In the genomic region with DNA sequence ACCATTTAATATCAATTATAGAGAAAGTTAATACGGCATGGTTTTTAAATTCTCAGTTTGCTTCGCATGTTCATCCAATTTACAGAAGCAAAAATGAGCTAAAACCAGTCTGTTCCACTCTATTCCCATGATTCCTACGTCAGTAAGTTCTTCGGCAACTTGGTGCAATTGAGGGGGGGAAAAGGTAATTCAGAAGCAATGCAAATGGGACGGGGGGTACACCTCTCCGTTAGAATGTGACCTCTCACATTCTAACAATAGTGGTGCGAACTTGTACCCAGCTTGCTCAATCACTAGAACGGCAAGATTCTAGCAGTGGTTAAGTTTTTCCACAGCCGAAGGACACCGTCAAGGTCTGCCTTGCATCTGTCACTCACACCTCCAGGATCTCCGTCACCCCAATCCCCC, we compare ENCODE assay signal across 8 cellular contexts. TPM values are rescaled to one million over a fixed set of nuclear protein-coding genes. Genes with fewer than 3 reads are reported as not detected.
DNase-seq lines count a peak whose midpoint lies in the region; ATAC-seq and TF ChIP-seq lines count a peak whose summit lies in the region.

No MANE protein-coding gene starts in this region.

- BruUV-seq in Caco-2 (replicated peaks; lab: Mats Ljungman, UMichigan): no TSS peak

- peak overlapping the region; percentile 75 to 83 for H3K9ac ChIP-seq in stomach smooth muscle (ENCODE audit: low read length in 2 of 2)

- H3K4me1 ChIP-seq in Caco-2 (0 out of 2 replicates have a peak, but pooled peaks cover 5% of the 10 kb centered on the region), stomach smooth muscle (ENCODE audit: control insufficient read depth, insufficient read depth, low read length) (peaks cover 10% of the 10 kb centered on the region)

- in situ Hi-C loops in astrocyte of the cerebellum (cut with HindIII; ENCODE audit: low sequenced_read_pairs): no loop called here

- H3K4me3 ChIP-seq in Caco-2 (ENCODE audit: low read depth, low read length) (peak overlapping the region; percentile 46), astrocyte of the cerebellum (ENCODE audit: low read depth, low read length) (peak overlapping the region; percentile 64), stomach smooth muscle (ENCODE audit: low read length in 2 of 2) (peak overlapping the region; percentile 90 to 92)

- no peak overlapping the region for H3K27ac ChIP-seq in stomach smooth muscle (ENCODE audit: low read length)

- H3K9me3 ChIP-seq in Caco-2 (no peaks in the 10 kb centered on the region), stomach smooth muscle (ENCODE audit: control insufficient read depth in 2 of 2, low read length in 2 of 2) (no peaks in the 10 kb centered on the region)

- H3K4me3 Mint-ChIP-seq in Caco-2 (ENCODE audit: unreplicated experiment) (peak overlapping the region; percentile 86), immature natural killer cell (peak overlapping the region; percentile 87 to 93 (median 90))

- H3K4me1 Mint-ChIP-seq in Caco-2 (ENCODE audit: low read depth, unreplicated experiment) (peaks cover 9% of the 10 kb centered on the region), immature natural killer cell (peaks cover 19 to 26% of the 10 kb centered on the region in 2 donors)

- DNase-seq in Caco-2 (no peak), KG1 (lab: John Stamatoyannopoulos, UW) (peak; percentile 60), astrocyte of the cerebellum (ENCODE audit: low read depth) (no peak), immature natural killer cell (no peak), NCI-H2171 (lab: John Stamatoyannopoulos, UW) (no peak), DMS79 treated with DMSO at 0.1 percent for 48 hours (lab: John Stamatoyannopoulos, UW) (no peak)

- CTCF ChIA-PET in Caco-2 (lab: Charles Lee): interaction anchor here (0.5 to 1.4 kb wide), 3 partner anchors 26 to 495 kb away, joined by 3 to 4 read pairs (median 3); a partner anchor contains a TSS

- TF ChIP-seq CTCF in Caco-2 (IDR thresholded peaks at IDR 0.05; ENCODE audit: insufficient read depth in 1 of 2, low read depth in 1 of 2, low read length in 1 of 2, severe bottlenecking in 1 of 2, unreplicated experiment in 1 of 2) (no peak), astrocyte of the cerebellum (IDR thresholded peaks at IDR 0.05; ENCODE audit: low read depth, low read length, missing control alignments) (no peak)

- ATAC-seq in HG02870 (IDR thresholded peaks at IDR 0.05; ENCODE audit: unreplicated experiment): no peak

- POLR2A ChIA-PET in Caco-2 (lab: Charles Lee): interaction anchor here (1.3 to 1.4 kb wide), 2 partner anchors 26 to 28 kb away, joined by 4 to 5 read pairs; a partner anchor contains a TSS

- H3K9me3 Mint-ChIP-seq in Caco-2 (ENCODE audit: unreplicated experiment) (no peaks in the 10 kb centered on the region), immature natural killer cell (no peaks in the 10 kb centered on the region)

- H3K36me3 Mint-ChIP-seq in Caco-2 (ENCODE audit: insufficient read depth, unreplicated experiment): no peaks in the 10 kb centered on the region
- H3K36me3 Mint-ChIP-seq in immature natural killer cell: peaks cover 0 to 10% (median 3%) of the 10 kb centered on the region in 3 donors

- H3K36me3 ChIP-seq in Caco-2 (ENCODE audit: control insufficient read depth, insufficient read depth, low read length) (no peaks in the 10 kb centered on the region), stomach smooth muscle (ENCODE audit: control insufficient read depth in 2 of 2, insufficient read depth in 2 of 2, low read length in 2 of 2) (no peaks in the 10 kb centered on the region)

- H3K27me3 Mint-ChIP-seq in Caco-2 (ENCODE audit: insufficient read depth, unreplicated experiment): peaks cover 3% of the 10 kb centered on the region
- H3K27me3 Mint-ChIP-seq in immature natural killer cell (ENCODE audit: low read depth in 3 of 3): peaks cover 0 to 5% (median 4%) of the 10 kb centered on the region in 3 donors

- H3K27ac Mint-ChIP-seq in Caco-2 (ENCODE audit: unreplicated experiment) (peak overlapping the region; percentile 84), immature natural killer cell (peak overlapping the region; percentile 55 to 86 (median 73))

- intact Hi-C loops in Caco-2 (cut with micrococcal nuclease; ENCODE audit: unreplicated experiment): loop anchor here (1.0 to 5.0 kb wide), 4 partner anchors 26 to 297 kb away; a partner anchor contains a TSS

- H3K27me3 ChIP-seq in Caco-2 (replicated peaks; ENCODE audit: control insufficient read depth, insufficient read depth, low read length): no peaks in the 10 kb centered on the region
- H3K27me3 ChIP-seq in stomach smooth muscle (ENCODE audit: control insufficient read depth in 1 of 2, insufficient read depth in 2 of 2, low read length in 2 of 2): no peaks in the 10 kb centered on the region

RNA-seq across cellular contexts. Expression of a gene that starts 0.7 kb away (rescaled TPM):
- 34.1 and 47.8 TPM in 2 replicates for total RNA-seq in Caco-2 (2022)
- polyA plus RNA-seq in immature natural killer cell: 10 to 100 TPM; 29.9 to 42.6 (median 33.9) TPM

RNA-seq across cellular contexts. Expression of a gene that starts 25.9 kb away (rescaled TPM):
- 35.9 and 36.7 TPM in 2 replicates for total RNA-seq in Caco-2 (2022)
- 10 to 100 TPM; 15.5 to 22.6 (median 17.9) TPM for polyA plus RNA-seq in immature natural killer cell
